1 cellular context compared by ENCODE assay signal in genomic region chr17:47822785-47823184, GRCh38.
A peak's percentile ranks its signal among the peaks of the same experiment; 100 is the strongest.
TF ChIP-seq lines count a peak whose summit lies in the region.

No MANE protein-coding gene starts in this region.

TF ChIP-seq in K562, 482 proteins besides CTCF, POLR2A, EP300 and RAD21:
- no peak for TF ChIP-seq CBX2 (IDR thresholded peaks at IDR 0.05; ENCODE audit: insufficient read depth, low read length, poor library complexity, severe bottlenecking)
- TF ChIP-seq SUPT5H (IDR thresholded peaks at IDR 0.05): 0 out of 2 replicates have a peak, but pooled peaks have one; percentile 30
